22 cellular contexts compared by ENCODE assay signal in genomic region chr5:22242532-22242931, GRCh38.
DNase-seq lines count a peak whose midpoint lies in the region; ATAC-seq, FAIRE-seq and TF ChIP-seq lines count a peak whose summit lies in the region.
"Had no signal": no experiment of that assay in that cellular context is flagged by ENCODE, and none has a peak within 500 bp of the region (broad histone marks: within the 10 kb centered on the region; RNA-seq: fewer than 3 reads in every experiment).

No MANE protein-coding gene starts in this region.

- H3K9ac ChIP-seq in H1 (replicated peaks in 1 of 4; ENCODE audit: extremely low read depth in 1 of 4, low read depth in 3 of 4, low read length in 3 of 4) = no peak overlapping the region

- H3K9me3 Mint-ChIP-seq in GM23338 (no peaks in the 10 kb centered on the region), neural crest cell (no peaks in the 10 kb centered on the region), natural killer cell (peaks cover 8 to 17% of the 10 kb centered on the region in 2 donors)
- H3K9me3 Mint-ChIP-seq: memory B cell had no signal

- no peaks in the 10 kb centered on the region for H4K20me1 ChIP-seq in GM23338 (replicated peaks; ENCODE audit: insufficient read depth)
- no peaks in the 10 kb centered on the region for H4K20me1 ChIP-seq in H1 (replicated peaks in 1 of 2; ENCODE audit: control insufficient read depth in 1 of 2, insufficient read depth in 2 of 2, low read length in 2 of 2)

- no peaks in the 10 kb centered on the region for H3K23me2 ChIP-seq in H1 (ENCODE audit: low read depth, low read length)

- H3K36me3 ChIP-seq in GM23338 (ENCODE audit: insufficient read depth) (no peaks in the 10 kb centered on the region), H1 (ENCODE audit: control insufficient read depth in 2 of 4, insufficient read depth in 4 of 4, low read length in 3 of 4) (no peaks in the 10 kb centered on the region)
- H3K36me3 ChIP-seq: colonic mucosa, HAP-1 had no signal

- WGBS in H1 (ENCODE audit: extremely low coverage in 1 of 2, insufficient coverage in 1 of 2, insufficient read length in 1 of 2, insufficient replicate concordance in 2 of 2, low coverage in 1 of 2, low lambda C conversion rate in 2 of 2, missing lambda C conversion rate in 1 of 2), 2 experiments = 67% methylated on average over 4 of the region's 4 CpGs; no CpG with 5 or more reads in 1 of the 2 experiments

- TF ChIP-seq EP300 in H1 (IDR thresholded peaks at IDR 0.05; ENCODE audit: borderline replicate concordance in 1 of 2, low read depth in 2 of 2, low read length in 2 of 2) = no peak

- H4K8ac ChIP-seq in H1 (ENCODE audit: extremely low read depth, insufficient read depth, low read length) = no peak overlapping the region

- H3K36me3 Mint-ChIP-seq in GM23338 (ENCODE audit: low read depth) = no peaks in the 10 kb centered on the region
- no peaks in the 10 kb centered on the region for H3K36me3 Mint-ChIP-seq in neural crest cell (ENCODE audit: low read depth)
- peaks cover 11% of the 10 kb centered on the region for H3K36me3 Mint-ChIP-seq in natural killer cell
- H3K36me3 Mint-ChIP-seq: activated naive CD8-positive, alpha-beta T cell treated with anti-CD3 and anti-CD28 coated beads, Interleukin-2, amount 10 ng/mL, durations not matched to agents 7 days and 5 days; memory B cell; naive thymus-derived CD8-positive, alpha-beta T cell had no signal

- no peak overlapping the region for H3K4me3 Mint-ChIP-seq in GM23338
- H3K4me3 Mint-ChIP-seq in neural crest cell = no peak overlapping the region
- H3K4me3 Mint-ChIP-seq in natural killer cell = no peak overlapping the region
- H3K4me3 Mint-ChIP-seq: activated naive CD8-positive, alpha-beta T cell treated with anti-CD3 and anti-CD28 coated beads, Interleukin-2, amount 10 ng/mL, durations not matched to agents 7 days and 5 days; activated T-helper 1 cell treated with anti-CD3 and anti-CD28 coated beads, Interleukin-12 subunit alpha, Interleukin-12 subunit beta, Interleukin-2, Interleukin-4 antibody, amounts not matched to agents 30 ng/mL and 10 ng/mL and 1 ng/mL, durations not matched to agents 14 hours and 24 hours and 36 hours; memory B cell; naive thymus-derived CD8-positive, alpha-beta T cell had no signal

- CTCF ChIA-PET in H1 (lab: Charles Lee; ENCODE audit: partially characterized antibody) = interaction anchor here (0.7 to 1.3 kb wide), 5 partner anchors 22 to 592 kb away, joined by 3 to 4 read pairs (median 3); no protein-coding TSS in a partner anchor

- H2BK20ac ChIP-seq in H1 (ENCODE audit: low read length) = no peak overlapping the region

- H2BK12ac ChIP-seq in H1 (ENCODE audit: low read depth, low read length) = no peak overlapping the region

- no peak overlapping the region for H2BK120ac ChIP-seq in H1 (replicated peaks; ENCODE audit: low read depth, low read length)

- no peaks in the 10 kb centered on the region; the same call in 2 of the 3 replicates for H3K4me1 Mint-ChIP-seq in GM23338
- H3K4me1 Mint-ChIP-seq in neural crest cell = no peaks in the 10 kb centered on the region
- no peaks in the 10 kb centered on the region for H3K4me1 Mint-ChIP-seq in natural killer cell
- H3K4me1 Mint-ChIP-seq: activated naive CD8-positive, alpha-beta T cell treated with anti-CD3 and anti-CD28 coated beads, Interleukin-2, amount 10 ng/mL, durations not matched to agents 7 days and 5 days; memory B cell; naive thymus-derived CD8-positive, alpha-beta T cell had no signal

- H3K27me3 Mint-ChIP-seq in GM23338 (ENCODE audit: insufficient read depth, low read depth, poor library complexity) = no peaks in the 10 kb centered on the region
- no peaks in the 10 kb centered on the region for H3K27me3 Mint-ChIP-seq in neural crest cell (ENCODE audit: low read depth)
- H3K27me3 Mint-ChIP-seq in natural killer cell (ENCODE audit: low read depth in 2 of 2) = no peaks in the 10 kb centered on the region
- H3K27me3 Mint-ChIP-seq: activated naive CD8-positive, alpha-beta T cell treated with anti-CD3 and anti-CD28 coated beads, Interleukin-2, amount 10 ng/mL, durations not matched to agents 7 days and 5 days; memory B cell; naive thymus-derived CD8-positive, alpha-beta T cell had no signal

- intact Hi-C loops in natural killer cell (cut with micrococcal nuclease) = no loop called here

- H2AK5ac ChIP-seq in H1 (ENCODE audit: low read depth, low read length) = no peak overlapping the region

- no peaks in the 10 kb centered on the region for H3K27me3 ChIP-seq in GM23338 (ENCODE audit: insufficient read depth)
- no peaks in the 10 kb centered on the region for H3K27me3 ChIP-seq in H1 (replicated peaks in 1 of 4; ENCODE audit: control insufficient read depth in 3 of 4, extremely low read depth in 1 of 4, insufficient read depth in 3 of 4, low read length in 3 of 4)
- H3K27me3 ChIP-seq: body of pancreas, colonic mucosa had no signal

- TF ChIP-seq POLR2A in H1 (IDR thresholded peaks at IDR 0.05; ENCODE audit: control extremely low read depth in 1 of 2, low read depth in 2 of 2, low read length in 2 of 2) = no peak

- no peaks in the 10 kb centered on the region for H3K9me3 ChIP-seq in H1 (ENCODE audit: insufficient read depth in 2 of 2, low read depth in 1 of 2, low read length in 1 of 2)
- H3K9me3 ChIP-seq: body of pancreas, colonic mucosa, HAP-1 had no signal

- H2AFZ ChIP-seq in GM23338 (no peak overlapping the region), H1 (ENCODE audit: low read length) (no peak overlapping the region)
- H2AFZ ChIP-seq: PC-9 had no signal

- H3K79me2 ChIP-seq in GM23338 (replicated peaks; ENCODE audit: insufficient read depth) = no peaks in the 10 kb centered on the region
- H3K79me2 ChIP-seq in H1 (ENCODE audit: control insufficient read depth in 1 of 2, insufficient read depth in 2 of 2, low read length in 2 of 2) = no peaks in the 10 kb centered on the region

- ATAC-seq in GM23338 (peak; percentile 89), HG03108 (IDR thresholded peaks at IDR 0.05; ENCODE audit: unreplicated experiment) (no peak), natural killer cell (no peak), GM21360 (IDR thresholded peaks at IDR 0.05; ENCODE audit: unreplicated experiment) (no peak)
- ATAC-seq: body of pancreas; naive thymus-derived CD8-positive, alpha-beta T cell had no signal

- no peak overlapping the region for H3K27ac Mint-ChIP-seq in GM23338
- no peak overlapping the region for H3K27ac Mint-ChIP-seq in neural crest cell (ENCODE audit: unreplicated experiment)
- no peak overlapping the region for H3K27ac Mint-ChIP-seq in natural killer cell
- H3K27ac Mint-ChIP-seq: activated naive CD8-positive, alpha-beta T cell treated with anti-CD3 and anti-CD28 coated beads, Interleukin-2, amount 10 ng/mL, durations not matched to agents 7 days and 5 days; activated T-helper 1 cell treated with anti-CD3 and anti-CD28 coated beads, Interleukin-12 subunit alpha, Interleukin-12 subunit beta, Interleukin-2, Interleukin-4 antibody, amounts not matched to agents 30 ng/mL and 10 ng/mL and 1 ng/mL, durations not matched to agents 14 hours and 24 hours and 36 hours; memory B cell; naive thymus-derived CD8-positive, alpha-beta T cell had no signal

- FAIRE-seq in H1 (lab: Jason Lieb, UNC) = peak; percentile 48
- FAIRE-seq: D721Med, GM19239 had no signal

- H3F3A ChIP-seq in GM23338 (replicated peaks; ENCODE audit: low read depth) = no peaks in the 10 kb centered on the region

- no peak overlapping the region for H3K4ac ChIP-seq in H1 (replicated peaks; ENCODE audit: insufficient read length, low read depth, low read length)

- peak; percentile 62 to 63 for TF ChIP-seq RAD21 in H1 (IDR thresholded peaks at IDR 0.05 in 1 of 2, conservative IDR thresholded peaks at IDR 0.05 in 1 of 2; ENCODE audit: low read depth in 2 of 2, low read length in 2 of 2)

- H3K4me1 ChIP-seq in GM23338 (ENCODE audit: insufficient read depth) (no peaks in the 10 kb centered on the region), H1 (replicated peaks in 1 of 4; ENCODE audit: control insufficient read depth in 3 of 4, insufficient read depth in 4 of 4, low read length in 3 of 4) (no peaks in the 10 kb centered on the region)
- H3K4me1 ChIP-seq: body of pancreas, colonic mucosa had no signal

- H2BK15ac ChIP-seq in H1 (ENCODE audit: low read length) = no peak overlapping the region

- no peak overlapping the region for H3K14ac ChIP-seq in H1 (ENCODE audit: insufficient read length)

- H2BK5ac ChIP-seq in H1 (ENCODE audit: low read depth, low read length) = no peak overlapping the region

- H3K79me1 ChIP-seq in H1 (ENCODE audit: low read depth, low read length) = no peaks in the 10 kb centered on the region

- H3K4me2 ChIP-seq in GM23338 (no peak overlapping the region), H1 (ENCODE audit: insufficient read depth in 1 of 2, low read depth in 2 of 2, low read length in 2 of 2) (no peak overlapping the region)
- H3K4me2 ChIP-seq: PC-9 had no signal

- TF ChIP-seq CTCF in GM23338 (conservative IDR thresholded peaks at IDR 0.05; ENCODE audit: low read depth in 2 of 2) (peak; percentile 42 to 60), H1 (IDR thresholded peaks at IDR 0.05; ENCODE audit: control extremely low read depth in 1 of 3, insufficient read depth in 1 of 3, low read depth in 1 of 3, low read length in 3 of 3) (peak in 2 of 3 experiments; percentile 13 to 27; a peak in 2 of 4 replicates), neural crest cell (conservative IDR thresholded peaks at IDR 0.05) (peak; percentile 46), natural killer cell (IDR thresholded peaks at IDR 0.05) (no peak)

- H3K18ac ChIP-seq in H1 (ENCODE audit: extremely low read depth, low read length) = no peak overlapping the region

- H3K23ac ChIP-seq in H1 (ENCODE audit: insufficient read length) = no peak overlapping the region

- no peak overlapping the region for H3K56ac ChIP-seq in H1 (replicated peaks; ENCODE audit: insufficient read length, low read depth, low read length)

- POLR2A ChIA-PET in H1 (lab: Charles Lee; ENCODE audit: partially characterized antibody) = no interaction called here

- no peak overlapping the region for H4K5ac ChIP-seq in H1 (ENCODE audit: insufficient read length, low read depth, low read length)

- H3K9me2 ChIP-seq in GM23338 (ENCODE audit: insufficient read depth) = no peaks in the 10 kb centered on the region

- H3K4me3 ChIP-seq in GM23338 = no peak overlapping the region
- H3K4me3 ChIP-seq in H1 (ENCODE audit: extremely low read depth in 1 of 4, insufficient read depth in 2 of 4, low read depth in 3 of 4, low read length in 4 of 4) = no peak overlapping the region
- H3K4me3 ChIP-seq: body of pancreas, colonic mucosa, HAP-1, PC-9 had no signal

- DNase-seq in GM23338 (ENCODE audit: low spot score) (peak; percentile 60), NCI-H82 (lab: John Stamatoyannopoulos, UW) (peak; percentile 28), H1 (ENCODE audit: low read depth in 1 of 2, low spot score in 2 of 2) (peak in 1 of 2 experiments; percentile 15), neural crest cell (ENCODE audit: low read depth, low spot score) (no peak), NCI-H187 treated with DMSO at 0.1 percent for 48 hours (lab: John Stamatoyannopoulos, UW) (no peak), natural killer cell (no peak)
- DNase-seq: activated naive CD8-positive, alpha-beta T cell treated with anti-CD3 and anti-CD28 coated beads, Interleukin-2, amount 10 ng/mL, durations not matched to agents 7 days and 5 days; body of pancreas; colonic mucosa; hippocampal formation; kidney; naive thymus-derived CD8-positive, alpha-beta T cell; NCI-H2029 treated with DMSO at 0.1 percent for 48 hours; PC-9; stimulated activated CD8-positive, alpha-beta memory T cell treated with anti-CD3 and anti-CD28 coated beads, Interleukin-4, amount 100 ng/mL, for 48 hours had no signal

- H3K27ac ChIP-seq in GM23338 (ENCODE audit: low read depth) = no peak overlapping the region
- no peak overlapping the region for H3K27ac ChIP-seq in H1 (ENCODE audit: low read depth, low read length)
- H3K27ac ChIP-seq: body of pancreas, colonic mucosa, PC-9 had no signal

- H4K91ac ChIP-seq in H1 (replicated peaks; ENCODE audit: insufficient read length, low read length) = no peak overlapping the region

Comparison
In these comparisons a context has a peak if more than half of its experiments do, and no peak if none do; other contexts are left out.
1. DNase-seq: peak in GM23338 (single experiment) and NCI-H82 (single experiment); none in neural crest cell (single experiment), NCI-H187 treated with DMSO at 0.1 percent for 48 hours (single experiment) and natural killer cell (single experiment).